In the genomic region with DNA sequence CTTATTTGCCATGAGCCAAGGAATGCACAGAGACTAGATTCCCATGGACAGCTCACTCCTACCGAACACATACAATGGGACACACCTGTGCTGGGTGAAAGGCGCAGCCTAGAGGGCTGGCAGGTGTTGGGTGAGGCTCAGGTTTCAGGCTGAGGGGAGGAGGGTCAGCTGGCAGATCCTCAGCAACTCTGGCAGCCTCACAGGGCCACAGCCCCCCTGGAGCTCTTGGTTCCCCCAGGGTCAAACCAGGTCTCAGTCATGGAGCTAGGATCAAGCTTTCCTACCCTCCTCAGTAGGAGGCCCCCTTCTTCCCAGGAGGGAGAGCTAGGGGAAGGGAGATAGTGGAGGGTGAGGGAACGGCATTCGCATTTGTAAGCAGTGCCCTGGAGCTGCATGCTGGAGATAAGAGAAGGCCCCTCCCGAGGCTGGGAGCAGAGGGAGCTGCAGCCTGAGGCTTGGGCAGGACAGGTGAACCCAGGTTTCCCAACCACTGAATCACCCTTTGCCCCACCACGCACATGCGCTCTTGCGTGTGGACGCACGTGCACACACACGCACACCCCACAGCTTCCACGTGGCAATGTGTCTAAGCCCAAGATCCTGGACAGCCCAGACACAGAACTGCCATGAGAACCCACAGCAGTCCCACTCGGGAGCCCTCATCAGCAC, we compare ENCODE assay signal across 1 cellular context.
TF ChIP-seq lines count a peak whose summit lies in the region.

No MANE protein-coding gene starts in this region.

TF ChIP-seq in K562, 482 proteins besides CTCF, POLR2A, EP300 and RAD21 (continued from another document and continues in another):
- TF ChIP-seq, protein P1, sequence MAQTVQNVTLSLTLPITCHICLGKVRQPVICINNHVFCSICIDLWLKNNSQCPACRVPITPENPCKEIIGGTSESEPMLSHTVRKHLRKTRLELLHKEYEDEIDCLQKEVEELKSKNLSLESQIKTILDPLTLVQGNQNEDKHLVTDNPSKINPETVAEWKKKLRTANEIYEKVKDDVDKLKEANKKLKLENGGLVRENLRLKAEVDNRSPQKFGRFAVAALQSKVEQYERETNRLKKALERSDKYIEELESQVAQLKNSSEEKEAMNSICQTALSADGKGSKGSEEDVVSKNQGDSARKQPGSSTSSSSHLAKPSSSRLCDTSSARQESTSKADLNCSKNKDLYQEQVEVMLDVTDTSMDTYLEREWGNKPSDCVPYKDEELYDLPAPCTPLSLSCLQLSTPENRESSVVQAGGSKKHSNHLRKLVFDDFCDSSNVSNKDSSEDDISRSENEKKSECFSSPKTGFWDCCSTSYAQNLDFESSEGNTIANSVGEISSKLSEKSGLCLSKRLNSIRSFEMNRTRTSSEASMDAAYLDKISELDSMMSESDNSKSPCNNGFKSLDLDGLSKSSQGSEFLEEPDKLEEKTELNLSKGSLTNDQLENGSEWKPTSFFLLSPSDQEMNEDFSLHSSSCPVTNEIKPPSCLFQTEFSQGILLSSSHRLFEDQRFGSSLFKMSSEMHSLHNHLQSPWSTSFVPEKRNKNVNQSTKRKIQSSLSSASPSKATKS (CRISPR knock-in tag; IDR thresholded peaks at IDR 0.05): no peak
- TF ChIP-seq, protein P2, sequence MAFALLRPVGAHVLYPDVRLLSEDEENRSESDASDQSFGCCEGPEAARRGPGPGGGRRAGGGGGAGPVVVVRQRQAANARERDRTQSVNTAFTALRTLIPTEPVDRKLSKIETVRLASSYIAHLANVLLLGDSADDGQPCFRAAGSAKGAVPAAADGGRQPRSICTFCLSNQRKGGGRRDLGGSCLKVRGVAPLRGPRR (CRISPR knock-in tag; IDR thresholded peaks at IDR 0.05): no peak
- TF ChIP-seq, protein P3, sequence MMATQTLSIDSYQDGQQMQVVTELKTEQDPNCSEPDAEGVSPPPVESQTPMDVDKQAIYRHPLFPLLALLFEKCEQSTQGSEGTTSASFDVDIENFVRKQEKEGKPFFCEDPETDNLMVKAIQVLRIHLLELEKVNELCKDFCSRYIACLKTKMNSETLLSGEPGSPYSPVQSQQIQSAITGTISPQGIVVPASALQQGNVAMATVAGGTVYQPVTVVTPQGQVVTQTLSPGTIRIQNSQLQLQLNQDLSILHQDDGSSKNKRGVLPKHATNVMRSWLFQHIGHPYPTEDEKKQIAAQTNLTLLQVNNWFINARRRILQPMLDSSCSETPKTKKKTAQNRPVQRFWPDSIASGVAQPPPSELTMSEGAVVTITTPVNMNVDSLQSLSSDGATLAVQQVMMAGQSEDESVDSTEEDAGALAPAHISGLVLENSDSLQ (IDR thresholded peaks at IDR 0.05): no peak
- TF ChIP-seq LARP7 (IDR thresholded peaks at IDR 0.05): no peak
- TF ChIP-seq, protein P4, sequence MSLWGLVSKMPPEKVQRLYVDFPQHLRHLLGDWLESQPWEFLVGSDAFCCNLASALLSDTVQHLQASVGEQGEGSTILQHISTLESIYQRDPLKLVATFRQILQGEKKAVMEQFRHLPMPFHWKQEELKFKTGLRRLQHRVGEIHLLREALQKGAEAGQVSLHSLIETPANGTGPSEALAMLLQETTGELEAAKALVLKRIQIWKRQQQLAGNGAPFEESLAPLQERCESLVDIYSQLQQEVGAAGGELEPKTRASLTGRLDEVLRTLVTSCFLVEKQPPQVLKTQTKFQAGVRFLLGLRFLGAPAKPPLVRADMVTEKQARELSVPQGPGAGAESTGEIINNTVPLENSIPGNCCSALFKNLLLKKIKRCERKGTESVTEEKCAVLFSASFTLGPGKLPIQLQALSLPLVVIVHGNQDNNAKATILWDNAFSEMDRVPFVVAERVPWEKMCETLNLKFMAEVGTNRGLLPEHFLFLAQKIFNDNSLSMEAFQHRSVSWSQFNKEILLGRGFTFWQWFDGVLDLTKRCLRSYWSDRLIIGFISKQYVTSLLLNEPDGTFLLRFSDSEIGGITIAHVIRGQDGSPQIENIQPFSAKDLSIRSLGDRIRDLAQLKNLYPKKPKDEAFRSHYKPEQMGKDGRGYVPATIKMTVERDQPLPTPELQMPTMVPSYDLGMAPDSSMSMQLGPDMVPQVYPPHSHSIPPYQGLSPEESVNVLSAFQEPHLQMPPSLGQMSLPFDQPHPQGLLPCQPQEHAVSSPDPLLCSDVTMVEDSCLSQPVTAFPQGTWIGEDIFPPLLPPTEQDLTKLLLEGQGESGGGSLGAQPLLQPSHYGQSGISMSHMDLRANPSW (CRISPR knock-in tag; IDR thresholded peaks at IDR 0.05): no peak
- TF ChIP-seq, protein P5, sequence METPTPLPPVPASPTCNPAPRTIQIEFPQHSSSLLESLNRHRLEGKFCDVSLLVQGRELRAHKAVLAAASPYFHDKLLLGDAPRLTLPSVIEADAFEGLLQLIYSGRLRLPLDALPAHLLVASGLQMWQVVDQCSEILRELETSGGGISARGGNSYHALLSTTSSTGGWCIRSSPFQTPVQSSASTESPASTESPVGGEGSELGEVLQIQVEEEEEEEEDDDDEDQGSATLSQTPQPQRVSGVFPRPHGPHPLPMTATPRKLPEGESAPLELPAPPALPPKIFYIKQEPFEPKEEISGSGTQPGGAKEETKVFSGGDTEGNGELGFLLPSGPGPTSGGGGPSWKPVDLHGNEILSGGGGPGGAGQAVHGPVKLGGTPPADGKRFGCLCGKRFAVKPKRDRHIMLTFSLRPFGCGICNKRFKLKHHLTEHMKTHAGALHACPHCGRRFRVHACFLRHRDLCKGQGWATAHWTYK (CRISPR knock-in tag; IDR thresholded peaks at IDR 0.05): peak; percentile 71; the same call in 1 of the 2 replicates
- TF ChIP-seq CBFA2T2 (conservative IDR thresholded peaks at IDR 0.05): peak; percentile 94
- TF ChIP-seq, protein P6, sequence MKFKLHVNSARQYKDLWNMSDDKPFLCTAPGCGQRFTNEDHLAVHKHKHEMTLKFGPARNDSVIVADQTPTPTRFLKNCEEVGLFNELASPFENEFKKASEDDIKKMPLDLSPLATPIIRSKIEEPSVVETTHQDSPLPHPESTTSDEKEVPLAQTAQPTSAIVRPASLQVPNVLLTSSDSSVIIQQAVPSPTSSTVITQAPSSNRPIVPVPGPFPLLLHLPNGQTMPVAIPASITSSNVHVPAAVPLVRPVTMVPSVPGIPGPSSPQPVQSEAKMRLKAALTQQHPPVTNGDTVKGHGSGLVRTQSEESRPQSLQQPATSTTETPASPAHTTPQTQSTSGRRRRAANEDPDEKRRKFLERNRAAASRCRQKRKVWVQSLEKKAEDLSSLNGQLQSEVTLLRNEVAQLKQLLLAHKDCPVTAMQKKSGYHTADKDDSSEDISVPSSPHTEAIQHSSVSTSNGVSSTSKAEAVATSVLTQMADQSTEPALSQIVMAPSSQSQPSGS (CRISPR knock-in tag; IDR thresholded peaks at IDR 0.05): no peak
- peak; percentile 62; the same call in 1 of the 2 replicates for TF ChIP-seq PHB2 (IDR thresholded peaks at IDR 0.05; ENCODE audit: low read depth)
- no peak for TF ChIP-seq NUFIP1 (IDR thresholded peaks at IDR 0.05; ENCODE audit: partially characterized antibody)
- TF ChIP-seq CTBP1 (IDR thresholded peaks at IDR 0.05; ENCODE audit: borderline replicate concordance): peak; percentile 95
- peak; percentile 90 to 95 for TF ChIP-seq MAZ (CRISPR knock-in tag; conservative IDR thresholded peaks at IDR 0.05 in 1 of 2, IDR thresholded peaks at IDR 0.05 in 1 of 2)
- TF ChIP-seq ZNF316 (IDR thresholded peaks at IDR 0.05): no peak
- no peak for TF ChIP-seq FIP1L1 (IDR thresholded peaks at IDR 0.05; ENCODE audit: low read depth, low read length, poor library complexity, severe bottlenecking)
- no peak for TF ChIP-seq CBFB (CRISPR knock-in tag; IDR thresholded peaks at IDR 0.05)
- TF ChIP-seq PTRF (tag; IDR thresholded peaks at IDR 0.05): no peak
- no peak for TF ChIP-seq EZH2 (IDR thresholded peaks at IDR 0.05; ENCODE audit: borderline replicate concordance, low read depth, low read length)
- no peak for TF ChIP-seq ZNF431 (CRISPR knock-in tag; IDR thresholded peaks at IDR 0.05)
- peak; percentile 60 for TF ChIP-seq FOSL1 (tag; conservative IDR thresholded peaks at IDR 0.05)
- TF ChIP-seq, protein P7, sequence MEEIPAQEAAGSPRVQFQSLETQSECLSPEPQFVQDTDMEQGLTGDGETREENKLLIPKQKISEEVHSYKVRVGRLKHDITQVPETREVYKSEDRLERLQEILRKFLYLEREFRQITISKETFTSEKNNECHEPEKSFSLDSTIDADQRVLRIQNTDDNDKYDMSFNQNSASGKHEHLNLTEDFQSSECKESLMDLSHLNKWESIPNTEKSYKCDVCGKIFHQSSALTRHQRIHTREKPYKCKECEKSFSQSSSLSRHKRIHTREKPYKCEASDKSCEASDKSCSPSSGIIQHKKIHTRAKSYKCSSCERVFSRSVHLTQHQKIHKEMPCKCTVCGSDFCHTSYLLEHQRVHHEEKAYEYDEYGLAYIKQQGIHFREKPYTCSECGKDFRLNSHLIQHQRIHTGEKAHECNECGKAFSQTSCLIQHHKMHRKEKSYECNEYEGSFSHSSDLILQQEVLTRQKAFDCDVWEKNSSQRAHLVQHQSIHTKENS (CRISPR knock-in tag; IDR thresholded peaks at IDR 0.05): no peak
- TF ChIP-seq NBN (IDR thresholded peaks at IDR 0.05; ENCODE audit: low read depth): peak; percentile 84; the same call in 1 of the 2 replicates
- peak; percentile 77; the same call in 1 of the 2 replicates for TF ChIP-seq CBX5 (IDR thresholded peaks at IDR 0.05; ENCODE audit: borderline replicate concordance, low read depth)
- TF ChIP-seq ZNF212 (CRISPR knock-in tag; IDR thresholded peaks at IDR 0.05): no peak
- peak; percentile 66; the same call in 1 of the 2 replicates for TF ChIP-seq ZNF24 (IDR thresholded peaks at IDR 0.05)
- TF ChIP-seq, protein P8, sequence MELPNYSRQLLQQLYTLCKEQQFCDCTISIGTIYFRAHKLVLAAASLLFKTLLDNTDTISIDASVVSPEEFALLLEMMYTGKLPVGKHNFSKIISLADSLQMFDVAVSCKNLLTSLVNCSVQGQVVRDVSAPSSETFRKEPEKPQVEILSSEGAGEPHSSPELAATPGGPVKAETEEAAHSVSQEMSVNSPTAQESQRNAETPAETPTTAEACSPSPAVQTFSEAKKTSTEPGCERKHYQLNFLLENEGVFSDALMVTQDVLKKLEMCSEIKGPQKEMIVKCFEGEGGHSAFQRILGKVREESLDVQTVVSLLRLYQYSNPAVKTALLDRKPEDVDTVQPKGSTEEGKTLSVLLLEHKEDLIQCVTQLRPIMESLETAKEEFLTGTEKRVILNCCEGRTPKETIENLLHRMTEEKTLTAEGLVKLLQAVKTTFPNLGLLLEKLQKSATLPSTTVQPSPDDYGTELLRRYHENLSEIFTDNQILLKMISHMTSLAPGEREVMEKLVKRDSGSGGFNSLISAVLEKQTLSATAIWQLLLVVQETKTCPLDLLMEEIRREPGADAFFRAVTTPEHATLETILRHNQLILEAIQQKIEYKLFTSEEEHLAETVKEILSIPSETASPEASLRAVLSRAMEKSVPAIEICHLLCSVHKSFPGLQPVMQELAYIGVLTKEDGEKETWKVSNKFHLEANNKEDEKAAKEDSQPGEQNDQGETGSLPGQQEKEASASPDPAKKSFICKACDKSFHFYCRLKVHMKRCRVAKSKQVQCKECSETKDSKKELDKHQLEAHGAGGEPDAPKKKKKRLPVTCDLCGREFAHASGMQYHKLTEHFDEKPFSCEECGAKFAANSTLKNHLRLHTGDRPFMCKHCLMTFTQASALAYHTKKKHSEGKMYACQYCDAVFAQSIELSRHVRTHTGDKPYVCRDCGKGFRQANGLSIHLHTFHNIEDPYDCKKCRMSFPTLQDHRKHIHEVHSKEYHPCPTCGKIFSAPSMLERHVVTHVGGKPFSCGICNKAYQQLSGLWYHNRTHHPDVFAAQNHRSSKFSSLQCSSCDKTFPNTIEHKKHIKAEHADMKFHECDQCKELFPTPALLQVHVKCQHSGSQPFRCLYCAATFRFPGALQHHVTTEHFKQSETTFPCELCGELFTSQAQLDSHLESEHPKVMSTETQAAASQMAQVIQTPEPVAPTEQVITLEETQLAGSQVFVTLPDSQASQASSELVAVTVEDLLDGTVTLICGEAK (IDR thresholded peaks at IDR 0.05): no peak
- TF ChIP-seq, protein P8 (CRISPR knock-in tag; IDR thresholded peaks at IDR 0.05): no peak
- no peak for TF ChIP-seq HNRNPH1 (optimal IDR thresholded peaks at IDR 0.05; ENCODE audit: low read depth, low read length)
- TF ChIP-seq MYC (IDR thresholded peaks at IDR 0.05; ENCODE audit: low read depth, low read length): peak; percentile 92
- TF ChIP-seq MYC (CRISPR knock-in tag; IDR thresholded peaks at IDR 0.05; ENCODE audit: borderline replicate concordance, low read depth): peak; percentile 70; the same call in 1 of the 2 replicates
- TF ChIP-seq CHCHD3 (CRISPR knock-in tag; IDR thresholded peaks at IDR 0.05): no peak
- TF ChIP-seq SMARCB1 (IDR thresholded peaks at IDR 0.05; ENCODE audit: insufficient read length, low read depth): no peak
- TF ChIP-seq ZNF717 (CRISPR knock-in tag; IDR thresholded peaks at IDR 0.05): no peak
- no peak for TF ChIP-seq ZC3H11A (IDR thresholded peaks at IDR 0.05; ENCODE audit: low read depth, low read length)
- TF ChIP-seq ZEB2 (IDR thresholded peaks at IDR 0.05): peak; percentile 93
- TF ChIP-seq MEIS2 (IDR thresholded peaks at IDR 0.05; ENCODE audit: partially characterized antibody): no peak
- no peak for TF ChIP-seq CREB1 (IDR thresholded peaks at IDR 0.05)
- TF ChIP-seq CREB1 (CRISPR knock-in tag; IDR thresholded peaks at IDR 0.05): 0 out of 2 replicates have a peak, but pooled peaks have one; percentile 26
- TF ChIP-seq PRPF4 (IDR thresholded peaks at IDR 0.05; ENCODE audit: insufficient read depth, low read depth, low read length, poor library complexity, severe bottlenecking): no peak
- 0 out of 2 replicates have a peak, but pooled peaks have one; percentile 26 for TF ChIP-seq SIN3B (IDR thresholded peaks at IDR 0.05; ENCODE audit: low read depth)
- peak; percentile 7; the same call in 1 of the 2 replicates for TF ChIP-seq ZNF583 (CRISPR knock-in tag; IDR thresholded peaks at IDR 0.05)
- TF ChIP-seq ZKSCAN1 (IDR thresholded peaks at IDR 0.05; ENCODE audit: low read depth, low read length): peak; percentile 63; the same call in 1 of the 2 replicates
